ENCODE assay signal across 24 cellular contexts in the genomic region with DNA sequence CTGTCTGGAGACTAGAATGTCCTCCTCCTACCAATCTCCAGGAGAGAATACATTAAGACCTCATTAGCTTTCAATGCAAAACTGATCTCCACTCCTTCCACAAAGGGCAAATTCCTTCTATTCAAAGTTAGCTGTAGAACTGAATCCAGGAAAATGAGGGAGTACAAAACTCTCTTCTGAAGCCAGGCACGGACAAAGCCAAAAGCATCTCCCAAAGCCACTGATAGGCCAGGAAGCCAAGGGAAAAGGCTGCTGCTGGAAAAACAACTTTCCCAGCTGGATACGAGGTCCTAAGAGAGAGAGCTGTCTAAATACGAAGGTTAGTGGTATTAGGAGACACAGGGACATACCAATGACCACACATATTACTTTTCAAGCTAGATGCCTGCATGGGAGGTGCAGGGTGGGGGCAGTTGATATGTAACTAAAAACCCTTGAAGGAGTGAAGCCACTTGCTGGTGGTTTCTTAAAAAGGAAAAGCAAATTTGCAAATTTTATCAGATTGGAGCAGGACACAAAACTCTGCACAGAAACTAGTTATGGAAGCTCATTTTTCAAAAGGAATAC. TPM values are rescaled to one million over a fixed set of nuclear protein-coding genes. Genes with fewer than 3 reads are reported as not detected.
A peak's percentile ranks its signal among the peaks of the same experiment; 100 is the strongest.
DNase-seq lines count a peak whose midpoint lies in the region; FAIRE-seq and TF ChIP-seq lines count a peak whose summit lies in the region.
"Had no signal": no experiment of that assay in that cellular context is flagged by ENCODE, and none has a peak within 500 bp of the region (broad histone marks: within the 10 kb centered on the region; RNA-seq: fewer than 3 reads in every experiment).

No MANE protein-coding gene starts in this region.

- no peak overlapping the region for H3K4me2 ChIP-seq in astrocyte (ENCODE audit: low read length)

- no peak overlapping the region for H3K27ac ChIP-seq in astrocyte (ENCODE audit: low read depth, low read length)
- no peak overlapping the region for H3K27ac ChIP-seq in iPS DF 6.9 (ENCODE audit: low read length)
- H3K27ac ChIP-seq: heart right ventricle, transverse colon had no signal

- no peaks in the 10 kb centered on the region for H3K79me2 ChIP-seq in astrocyte (ENCODE audit: insufficient read depth, low read length)

- H3K27ac Mint-ChIP-seq in astrocyte (ENCODE audit: unreplicated experiment): no peak overlapping the region
- H3K27ac Mint-ChIP-seq in osteocyte (ENCODE audit: unreplicated experiment): peak overlapping the region; percentile 78
- H3K27ac Mint-ChIP-seq: CD8-positive, alpha-beta T cell; naive B cell; stimulated activated naive B cell treated with anti-CD40 and anti-IgM and Interleukin-4, amounts not matched to agents 10 μg/mL and 1 μg/mL and 100 μg/mL, for 72 hours had no signal

- intact Hi-C loops in lower leg skin (cut with DNase I; ENCODE audit: low total_unique reads): no loop called here

- H4K20me1 ChIP-seq in astrocyte (ENCODE audit: insufficient read depth, low read length): no peaks in the 10 kb centered on the region

- no peaks in the 10 kb centered on the region for H3K27me3 Mint-ChIP-seq in astrocyte (ENCODE audit: low read depth, unreplicated experiment)
- no peaks in the 10 kb centered on the region for H3K27me3 Mint-ChIP-seq in osteocyte (ENCODE audit: unreplicated experiment)

- H3K4me3 Mint-ChIP-seq in astrocyte (ENCODE audit: unreplicated experiment): no peak overlapping the region
- peak overlapping the region; percentile 38 for H3K4me3 Mint-ChIP-seq in osteocyte (ENCODE audit: unreplicated experiment)
- H3K4me3 Mint-ChIP-seq: CD8-positive, alpha-beta T cell; naive B cell; stimulated activated naive B cell treated with anti-CD40 and anti-IgM and Interleukin-4, amounts not matched to agents 10 μg/mL and 1 μg/mL and 100 μg/mL, for 72 hours had no signal

- WGBS in iPS DF 6.9 (ENCODE audit: insufficient coverage, insufficient read length): no CpG with 5 or more reads among the region's 3 CpGs
- WGBS in lower leg skin, 2 donors: 53 to 61% methylated on average over 3 of the region's 3 CpGs

- FAIRE-seq in astrocyte (lab: Jason Lieb, UNC): no peak
- FAIRE-seq: H54, HTR-8/SVneo, islet of Langerhans had no signal

- no peaks in the 10 kb centered on the region for H3K36me3 Mint-ChIP-seq in astrocyte (ENCODE audit: low read depth, unreplicated experiment)
- H3K36me3 Mint-ChIP-seq in osteocyte (ENCODE audit: unreplicated experiment): peaks cover 12% of the 10 kb centered on the region
- H3K36me3 Mint-ChIP-seq: CD8-positive, alpha-beta T cell; naive B cell; stimulated activated naive B cell treated with anti-CD40 and anti-IgM and Interleukin-4, amounts not matched to agents 10 μg/mL and 1 μg/mL and 100 μg/mL, for 72 hours had no signal

- H3K4me1 Mint-ChIP-seq in astrocyte (ENCODE audit: low read depth, unreplicated experiment): peaks cover 7% of the 10 kb centered on the region
- peaks cover 32% of the 10 kb centered on the region for H3K4me1 Mint-ChIP-seq in osteocyte (ENCODE audit: unreplicated experiment)

- peak overlapping the region; percentile 71 for H2AFZ ChIP-seq in astrocyte (ENCODE audit: low read depth, low read length)

- H3K36me3 ChIP-seq in HAP-1 (replicated peaks): no peaks in the 10 kb centered on the region
- no peaks in the 10 kb centered on the region for H3K36me3 ChIP-seq in astrocyte (ENCODE audit: insufficient read depth, low read length)
- H3K36me3 ChIP-seq in iPS DF 6.9 (ENCODE audit: control insufficient read depth, insufficient read depth, low read length): no peaks in the 10 kb centered on the region
- H3K36me3 ChIP-seq in MG63: peaks cover 71% of the 10 kb centered on the region
- H3K36me3 ChIP-seq: heart right ventricle, transverse colon had no signal

- TF ChIP-seq CTCF in astrocyte (IDR thresholded peaks at IDR 0.05; ENCODE audit: insufficient read depth, low read depth, low read length) (no peak), osteocyte (IDR thresholded peaks at IDR 0.05) (no peak), lower leg skin (IDR thresholded peaks at IDR 0.05) (no peak), foreskin fibroblast (IDR thresholded peaks at IDR 0.05; ENCODE audit: low read depth, low read length) (no peak)

- H3K9me3 Mint-ChIP-seq in astrocyte (ENCODE audit: unreplicated experiment): no peaks in the 10 kb centered on the region
- H3K9me3 Mint-ChIP-seq in osteocyte (ENCODE audit: unreplicated experiment): no peaks in the 10 kb centered on the region
- H3K9me3 Mint-ChIP-seq: CD8-positive, alpha-beta T cell; stimulated activated naive B cell treated with anti-CD40 and anti-IgM and Interleukin-4, amounts not matched to agents 10 μg/mL and 1 μg/mL and 100 μg/mL, for 72 hours had no signal

- H3K4me1 ChIP-seq in HAP-1: peaks cover 37% of the 10 kb centered on the region
- H3K4me1 ChIP-seq in astrocyte (ENCODE audit: insufficient read depth, low read length): no peaks in the 10 kb centered on the region
- H3K4me1 ChIP-seq in iPS DF 6.9 (ENCODE audit: control insufficient read depth, insufficient read depth, low read length): peaks cover 3% of the 10 kb centered on the region; the same call in 1 of the 2 replicates
- H3K4me1 ChIP-seq: heart right ventricle had no signal

- in situ Hi-C loops in HAP-1 (cut with MboI; ENCODE audit: low sequenced_read_pairs): no loop called here

- H3K9ac ChIP-seq in astrocyte (ENCODE audit: low read length): no peak overlapping the region

- TF ChIP-seq POLR2A in lower leg skin (IDR thresholded peaks at IDR 0.05): no peak

- no peaks in the 10 kb centered on the region for H3K9me3 ChIP-seq in HAP-1
- no peaks in the 10 kb centered on the region for H3K9me3 ChIP-seq in astrocyte (ENCODE audit: insufficient read depth, low read depth, low read length)
- no peaks in the 10 kb centered on the region for H3K9me3 ChIP-seq in iPS DF 6.9 (ENCODE audit: control insufficient read depth, insufficient read depth, low read length)
- no peaks in the 10 kb centered on the region for H3K9me3 ChIP-seq in MG63
- H3K9me3 ChIP-seq: heart right ventricle, transverse colon had no signal

- H3K27me3 ChIP-seq in HAP-1 (ENCODE audit: low read depth) (no peaks in the 10 kb centered on the region), astrocyte (ENCODE audit: insufficient read depth, low read length) (no peaks in the 10 kb centered on the region), iPS DF 6.9 (ENCODE audit: control insufficient read depth, insufficient read depth, low read length) (no peaks in the 10 kb centered on the region), MG63 (no peaks in the 10 kb centered on the region)
- H3K27me3 ChIP-seq: heart right ventricle, transverse colon had no signal

- DNase-seq in HAP-1 (ENCODE audit: low spot score in 2 of 2) (peak; percentile 68 to 94), astrocyte (ENCODE audit: low read depth) (no peak), iPS DF 6.9 (ENCODE audit: low read depth, low spot score) (peak; percentile 11), osteocyte (ENCODE audit: extremely low spot score, unreplicated experiment) (no peak), SK-N-DZ (ENCODE audit: low spot score) (no peak), lower leg skin (ENCODE audit: low spot score in 2 of 2) (no peak), foreskin fibroblast (no peak), MG63 (no peak)
- DNase-seq: activated CD8-positive, alpha-beta memory T cell treated with anti-CD3 and anti-CD28 coated beads for 24 hours; activated naive CD4-positive, alpha-beta T cell treated with anti-CD3 and anti-CD28 coated beads, Interleukin-2, amount 50 U/mL, for 16 hours; activated T-cell treated with anti-CD3 and anti-CD28 coated beads, Interleukin-2, amount 50 U/mL, for 48 hours; anterior cingulate cortex; CD8-positive, alpha-beta T cell; DMS153; GF-D8; heart right ventricle; naive B cell; NCI-H1105 treated with DMSO at 0.1 percent for 48 hours; NCI-H510A treated with DMSO at 0.1 percent for 48 hours; stimulated activated naive B cell treated with anti-CD40 and anti-IgM and Interleukin-4, amounts not matched to agents 10 μg/mL and 1 μg/mL and 100 μg/mL, for 72 hours; transverse colon had no signal

- no peak overlapping the region for H3K4me3 ChIP-seq in HAP-1
- H3K4me3 ChIP-seq in astrocyte (ENCODE audit: insufficient read depth, low read depth, low read length): no peak overlapping the region
- no peak overlapping the region for H3K4me3 ChIP-seq in iPS DF 6.9 (ENCODE audit: low read length)
- no peak overlapping the region for H3K4me3 ChIP-seq in lower leg skin (ENCODE audit: low read depth, poor library complexity, severe bottlenecking)
- no peak overlapping the region for H3K4me3 ChIP-seq in foreskin fibroblast (ENCODE audit: low read depth in 1 of 2, low read length in 2 of 2)
- H3K4me3 ChIP-seq in MG63: no peak overlapping the region
- H3K4me3 ChIP-seq: heart right ventricle, transverse colon had no signal

RNA-seq across cellular contexts. Expression of gene MKX, which starts 43.6 kb away (rescaled TPM):
- total RNA-seq in astrocyte (3.5 and 3.9 TPM in 2 replicates), osteocyte (20.5 and 21.5 TPM in 2 replicates), lower leg skin (1 to 10 TPM in 3 of 4 donors, under 1 TPM in 1; 0.84 to 1.3 (median 1.1) TPM)
- polyA plus RNA-seq in SK-N-DZ (2014; cell fraction: cytosol; rRNA removed): not detected in 2 replicates
- not detected in 2 replicates for polyA plus RNA-seq in SK-N-DZ (2014; cell fraction: nucleus; rRNA removed)
- total RNA-seq in MG63 (2014; rRNA removed; shearing (Covaris generic); ENCODE audit: low replicate concordance): 33.7 and 36.4 TPM in 2 replicates
- total RNA-seq: CD8-positive, alpha-beta T cell had no signal

Comparison
In these comparisons a context has a peak if more than half of its experiments do, and no peak if none do; other contexts are left out.
1. DNase-seq: peak in HAP-1 (2 of 2) and iPS DF 6.9 (single experiment); none in astrocyte (single experiment), osteocyte (single experiment), SK-N-DZ (single experiment), lower leg skin (0 of 2), foreskin fibroblast (0 of 2) and MG63 (single experiment).